In genomic region chr12:132071001-132071810, GRCh38 we compare ENCODE assay signal across 11 cellular contexts.
DNase-seq lines count a peak whose midpoint lies in the region; ATAC-seq lines count a peak whose summit lies in the region.
"Had no signal": no experiment of that assay in that cellular context is flagged by ENCODE, and none has a peak within 500 bp of the region (broad histone marks: within the 10 kb centered on the region; RNA-seq: fewer than 3 reads in every experiment).

No MANE protein-coding gene starts in this region.

- H3K36me3 Mint-ChIP-seq in effector memory CD8-positive, alpha-beta T cell (ENCODE audit: insufficient read depth): peaks cover 55% of the 10 kb centered on the region

- H3K27me3 Mint-ChIP-seq in effector memory CD8-positive, alpha-beta T cell: no peaks in the 10 kb centered on the region

- H3K27ac Mint-ChIP-seq in effector memory CD8-positive, alpha-beta T cell: peak overlapping the region; percentile 41 to 49

- intact Hi-C loops in Right ventricle myocardium superior (cut with DNase I): no loop called here

- peaks cover 8 to 9% of the 10 kb centered on the region in 2 donors for H3K4me1 Mint-ChIP-seq in effector memory CD8-positive, alpha-beta T cell (ENCODE audit: low read depth in 2 of 2)

- DNase-seq in effector memory CD8-positive, alpha-beta T cell: no peak
- DNase-seq in inferior parietal cortex (ENCODE audit: extremely low spot score) (no peak), SK-N-DZ (ENCODE audit: low spot score) (no peak), GM03348 (ENCODE audit: low spot score) (no peak), Right ventricle myocardium superior (no peak)
- DNase-seq: activated naive CD4-positive, alpha-beta T cell treated with Interleukin-2 at 50 U/mL for 16 hours; transverse colon had no signal

- no peak overlapping the region for H3K4me3 Mint-ChIP-seq in effector memory CD8-positive, alpha-beta T cell

- H3K9me3 Mint-ChIP-seq in effector memory CD8-positive, alpha-beta T cell: no peaks in the 10 kb centered on the region

- peak; percentile 90 for ATAC-seq in GM18508 (IDR thresholded peaks at IDR 0.05; ENCODE audit: insufficient read depth, unreplicated experiment)
- ATAC-seq in GM21423 (IDR thresholded peaks at IDR 0.05; ENCODE audit: unreplicated experiment): peak; percentile 79
- peak; percentile 88 for ATAC-seq in HG03378 (IDR thresholded peaks at IDR 0.05; ENCODE audit: unreplicated experiment)
- no peak for ATAC-seq in effector memory CD8-positive, alpha-beta T cell (replicated peaks)
- no peak for ATAC-seq in Right ventricle myocardium superior (ENCODE audit: poor library complexity)
- ATAC-seq: Panc1 had no signal

Comparison
In these comparisons a context has a peak if more than half of its experiments do, and no peak if none do; other contexts are left out.
1. ATAC-seq: peak in GM18508 (single experiment), GM21423 (single experiment) and HG03378 (single experiment); none in effector memory CD8-positive, alpha-beta T cell (single experiment) and Right ventricle myocardium superior (single experiment).